In the genomic region with DNA sequence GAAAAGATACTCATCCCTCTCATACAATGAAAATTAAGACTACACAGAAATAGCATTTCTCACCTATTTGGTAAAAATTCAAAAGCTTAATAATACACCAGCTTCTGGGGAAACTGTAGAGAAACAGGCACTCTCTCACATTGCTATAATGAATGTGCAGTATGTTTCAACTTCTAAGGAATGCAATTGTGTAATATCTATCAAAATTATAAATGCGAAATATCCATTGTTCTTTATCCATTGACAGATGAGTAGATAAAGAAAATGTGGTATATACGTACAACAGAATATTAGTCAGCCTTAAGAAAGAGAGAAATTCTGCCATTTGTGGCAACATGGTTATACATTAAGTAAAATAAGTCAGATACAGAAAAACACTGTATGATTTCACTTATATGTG, we compare ENCODE assay signal across 20 cellular contexts.
"Had no signal": no experiment of that assay in that cellular context is flagged by ENCODE, and none has a peak within 500 bp of the region (broad histone marks: within the 10 kb centered on the region; RNA-seq: fewer than 3 reads in every experiment).

No MANE protein-coding gene starts in this region.

- H3K4me3 ChIP-seq: K562 had no signal

- H3K4me2 ChIP-seq: KMS-11, SK-N-SH had no signal

- H3K9me3 ChIP-seq: SK-N-SH had no signal

- H3K27ac ChIP-seq: HL-60, KMS-11 had no signal

- H3K9ac ChIP-seq: KMS-11, SK-N-SH had no signal

- DNase-seq: Kasumi-1, MM.1S, NCI-H1092 treated with DMSO at 0.1 percent for 48 hours, NCI-H1436, NCI-H187, NCI-H2029, NCI-H2081 treated with DMSO at 0.1 percent for 48 hours, NCI-H2171, NCI-H226, NCI-H446, NCI-H510A, NCI-H524 treated with DMSO at 0.1 percent for 48 hours, NCI-H69, NCI-H774, RPMI8226, SHP77, SK-N-SH had no signal

- ATAC-seq: K562 had no signal
